Comparison of ENCODE assay signal across 10 cellular contexts in genomic region chr7:149690688-149691446, GRCh38.
A peak's percentile ranks its signal among the peaks of the same experiment; 100 is the strongest.
DNase-seq lines count a peak whose midpoint lies in the region; ATAC-seq and TF ChIP-seq lines count a peak whose summit lies in the region.
"Had no signal": no experiment of that assay in that cellular context is flagged by ENCODE, and none has a peak within 500 bp of the region (broad histone marks: within the 10 kb centered on the region; RNA-seq: fewer than 3 reads in every experiment).

No MANE protein-coding gene starts in this region.

- intact Hi-C loops in dorsolateral prefrontal cortex (cut with DNase I) = no loop called here

- H3K27ac ChIP-seq in dorsolateral prefrontal cortex = no peak overlapping the region
- H3K27ac ChIP-seq: KMS-11, thoracic aorta had no signal

- H3K4me3 ChIP-seq in choroid plexus epithelial cell (ENCODE audit: low read depth, low read length) (no peak overlapping the region), dorsolateral prefrontal cortex (no peak overlapping the region)
- H3K4me3 ChIP-seq: thoracic aorta had no signal

- in situ Hi-C loops in GM13977 (cut with MboI; ENCODE audit: low pct_unique_long_range_greater_than_20kb, low sequenced_read_pairs, unreplicated experiment) = no loop called here

- TF ChIP-seq CTCF in choroid plexus epithelial cell (conservative IDR thresholded peaks at IDR 0.05; ENCODE audit: low read depth, low read length) = no peak
- no peak for TF ChIP-seq CTCF in dorsolateral prefrontal cortex (IDR thresholded peaks at IDR 0.05 in 54 of 56, conservative IDR thresholded peaks at IDR 0.05 in 2 of 56; ENCODE audit: low read depth in 1 of 56, partially characterized antibody in 56 of 56)
- no peak for TF ChIP-seq CTCF in GM13977 (IDR thresholded peaks at IDR 0.05; ENCODE audit: extremely low read depth, insufficient read depth, missing control alignments)

- peak; percentile 70 for DNase-seq in GM03348 (ENCODE audit: low spot score)
- peak; percentile 81 for DNase-seq in NCI-H146 (lab: John Stamatoyannopoulos, UW)
- peak; percentile 77 for DNase-seq in choroid plexus epithelial cell (ENCODE audit: low read depth)
- DNase-seq in myocyte (ENCODE audit: low read depth) = peak; percentile 84
- DNase-seq in dorsolateral prefrontal cortex = no peak
- DNase-seq in GM13977 (ENCODE audit: low spot score) = no peak
- DNase-seq in amniotic stem cell (lab: John Stamatoyannopoulos, UW) = no peak

- no peak for ATAC-seq in GM18858 (IDR thresholded peaks at IDR 0.05; ENCODE audit: unreplicated experiment)

- peaks cover 0 to 32% (median 3%) of the 10 kb centered on the region in 45 donors for H3K27me3 ChIP-seq in dorsolateral prefrontal cortex

Comparison
In these comparisons a context has a peak if more than half of its experiments do, and no peak if none do; other contexts are left out.
1. DNase-seq: peak in GM03348 (single experiment), NCI-H146 (single experiment), choroid plexus epithelial cell (single experiment) and myocyte (single experiment); none in dorsolateral prefrontal cortex (0 of 10), GM13977 (single experiment) and amniotic stem cell (single experiment).